ENCODE assay signal across 1 cellular context in genomic region chr10:89347706-89348457, GRCh38.
TF ChIP-seq lines count a peak whose summit lies in the region.

No MANE protein-coding gene starts in this region.

TF ChIP-seq in GM12878, 131 proteins besides CTCF, POLR2A, EP300 and RAD21 (continues in another document):
- TF ChIP-seq ZNF384 (IDR thresholded peaks at IDR 0.05; ENCODE audit: borderline replicate concordance, low read depth, low read length) (peak; percentile 58; the same call in 1 of the 2 replicates), ELK1 (IDR thresholded peaks at IDR 0.05; ENCODE audit: low read depth, low read length) (no peak), BHLHE40 (IDR thresholded peaks at IDR 0.05; ENCODE audit: borderline replicate concordance in 1 of 2, low read depth in 2 of 2, low read length in 1 of 2) (no peak), SIN3A (IDR thresholded peaks at IDR 0.05; ENCODE audit: low read depth, low read length) (no peak), SREBF2 (IDR thresholded peaks at IDR 0.05; ENCODE audit: low read length) (no peak), MEF2B (IDR thresholded peaks at IDR 0.05; ENCODE audit: partially characterized antibody, poor library complexity, severe bottlenecking) (peak; percentile 95), BACH1 (IDR thresholded peaks at IDR 0.05; ENCODE audit: borderline replicate concordance) (no peak), EZH2 (IDR thresholded peaks at IDR 0.05; ENCODE audit: borderline replicate concordance, control insufficient read depth, low read depth, low read length) (no peak), TCF12 (IDR thresholded peaks at IDR 0.05; ENCODE audit: low read depth, low read length) (no peak), ZBTB33 (IDR thresholded peaks at IDR 0.05) (no peak), RBBP5 (conservative IDR thresholded peaks at IDR 0.05) (no peak), JUND (IDR thresholded peaks at IDR 0.05; ENCODE audit: low read depth, low read length) (no peak), POLR2AphosphoS5 (IDR thresholded peaks at IDR 0.05; ENCODE audit: low read length) (no peak), CREB1 (IDR thresholded peaks at IDR 0.05; ENCODE audit: low read depth) (no peak), STAT3 (IDR thresholded peaks at IDR 0.05; ENCODE audit: low read depth, low read length) (no peak), USF1 (IDR thresholded peaks at IDR 0.05; ENCODE audit: borderline replicate concordance, extremely low read length, insufficient read depth, low read depth, low read length) (no peak), NBN (IDR thresholded peaks at IDR 0.05) (no peak), SP1 (IDR thresholded peaks at IDR 0.05; ENCODE audit: low read depth, low read length) (no peak), HDAC2 (IDR thresholded peaks at IDR 0.05) (no peak), FOXM1 (IDR thresholded peaks at IDR 0.05; ENCODE audit: low read depth, low read length) (0 out of 2 replicates have a peak, but pooled peaks have one; percentile 26), HDGF (IDR thresholded peaks at IDR 0.05) (no peak), CREM (IDR thresholded peaks at IDR 0.05; ENCODE audit: low read depth) (no peak), HSF1 (IDR thresholded peaks at IDR 0.05; ENCODE audit: low read depth, low read length) (0 out of 2 replicates have a peak, but pooled peaks have one; percentile 50), MYB (IDR thresholded peaks at IDR 0.05; ENCODE audit: borderline replicate concordance, low read depth, low read length) (no peak), TCF7 (IDR thresholded peaks at IDR 0.05; ENCODE audit: borderline replicate concordance) (no peak), DPF2 (IDR thresholded peaks at IDR 0.05) (no peak), CBX5 (IDR thresholded peaks at IDR 0.05; ENCODE audit: low read depth) (no peak), CHD4 (IDR thresholded peaks at IDR 0.05) (no peak), FOS (IDR thresholded peaks at IDR 0.05; ENCODE audit: borderline replicate concordance, extremely low read depth, insufficient read length) (no peak), NFYA (IDR thresholded peaks at IDR 0.05; ENCODE audit: borderline replicate concordance, low read depth, low read length) (no peak), CEBPZ (IDR thresholded peaks at IDR 0.05; ENCODE audit: low read depth, low read length) (no peak), PAX5 (IDR thresholded peaks at IDR 0.05; ENCODE audit: borderline replicate concordance, low read depth, low read length) (peak; percentile 66; the same call in 1 of the 2 replicates), ZNF207 (IDR thresholded peaks at IDR 0.05; ENCODE audit: borderline replicate concordance) (no peak), ZBED1 (IDR thresholded peaks at IDR 0.05; ENCODE audit: borderline replicate concordance) (no peak), E2F4 (IDR thresholded peaks at IDR 0.05; ENCODE audit: low read depth, low read length) (no peak), RB1 (IDR thresholded peaks at IDR 0.05; ENCODE audit: borderline replicate concordance) (no peak), NRF1 (conservative IDR thresholded peaks at IDR 0.05; ENCODE audit: low read depth, low read length) (no peak), EED (IDR thresholded peaks at IDR 0.05; ENCODE audit: low read depth) (peak; percentile 34; the same call in 1 of the 2 replicates), YBX1 (IDR thresholded peaks at IDR 0.05) (no peak), ASH2L (IDR thresholded peaks at IDR 0.05; ENCODE audit: borderline replicate concordance, low read depth) (no peak), ATF2 (IDR thresholded peaks at IDR 0.05; ENCODE audit: low read length) (peak; percentile 54), ATF3 (IDR thresholded peaks at IDR 0.05; ENCODE audit: borderline replicate concordance, extremely low read depth, low read depth, low read length) (no peak), ZBTB40 (IDR thresholded peaks at IDR 0.05; ENCODE audit: borderline replicate concordance) (no peak), RFX5 (IDR thresholded peaks at IDR 0.05; ENCODE audit: low read depth, low read length) (no peak)
